8 cellular contexts compared by ENCODE assay signal in the genomic region with DNA sequence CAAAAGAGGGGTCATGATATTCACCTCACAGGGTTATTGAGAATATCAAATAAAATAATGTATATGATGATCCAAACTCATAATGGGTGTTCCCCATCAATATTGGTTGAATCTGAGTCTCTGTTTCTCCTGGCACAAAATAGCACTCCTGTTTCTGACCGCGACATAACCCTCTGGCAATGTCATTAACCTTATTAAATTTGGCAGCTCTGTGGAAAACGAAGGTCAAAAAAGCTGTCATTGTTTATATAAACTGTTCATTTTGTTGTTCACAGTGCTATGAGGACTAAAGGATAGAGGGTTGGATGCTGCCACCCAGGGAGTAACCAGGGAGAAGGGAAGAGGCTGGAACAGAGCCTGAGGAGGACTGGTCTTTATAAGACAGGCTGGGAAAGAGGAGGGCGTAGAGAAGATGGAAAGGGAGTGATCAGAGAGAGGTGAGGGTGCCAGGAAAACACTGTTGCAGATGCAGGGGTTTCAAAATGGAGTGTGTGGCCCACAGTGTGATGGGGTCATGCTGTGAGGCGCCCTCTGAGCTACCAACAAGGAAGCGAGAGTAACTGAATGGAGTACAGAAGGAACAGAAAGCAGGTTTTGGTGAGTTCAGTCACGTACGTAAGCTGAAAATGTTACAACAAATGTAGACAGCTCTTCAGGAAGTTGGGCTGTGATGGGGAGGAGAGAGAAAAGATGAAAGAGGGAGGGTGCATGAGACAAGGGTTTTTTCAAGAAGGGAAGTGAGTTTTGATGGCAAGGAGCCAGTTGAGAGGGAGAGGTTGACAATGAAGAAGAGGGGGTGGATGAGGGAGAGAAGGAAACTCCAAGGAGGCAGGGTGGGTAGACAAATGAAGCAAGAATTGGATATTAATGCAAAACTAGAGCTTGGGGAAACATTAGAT.
DNase-seq lines count a peak whose midpoint lies in the region; ATAC-seq and TF ChIP-seq lines count a peak whose summit lies in the region.

No MANE protein-coding gene starts in this region.

- H4K20me1 ChIP-seq in PC-9 (ENCODE audit: insufficient read depth), result no peaks in the 10 kb centered on the region

- intact Hi-C loops in tibial artery (cut with DNase I; ENCODE audit: low total_unique reads) (no loop called here), PC-9 (cut with micrococcal nuclease; ENCODE audit: unreplicated experiment) (no loop called here)

- CTCF ChIA-PET in PC-9 (lab: Charles Lee), result no interaction called here

- H3K27ac ChIP-seq in tibial artery (no peak overlapping the region), PC-9 (no peak overlapping the region)

- H3K36me3 ChIP-seq in tibial artery, result no peaks in the 10 kb centered on the region
- H3K36me3 ChIP-seq in PC-9 (ENCODE audit: low read depth), result no peaks in the 10 kb centered on the region

- no peaks in the 10 kb centered on the region for H3K79me2 ChIP-seq in PC-9 (ENCODE audit: low read depth)

- POLR2A ChIA-PET in PC-9 (lab: Charles Lee; ENCODE audit: unreplicated experiment), result no interaction called here

- H3K4me3 ChIP-seq in tibial artery, result no peak overlapping the region
- H3K4me3 ChIP-seq in PC-9, result no peak overlapping the region

- H3K4me1 ChIP-seq in tibial artery (peaks cover 0 to 29% (median 6%) of the 10 kb centered on the region in 4 donors), PC-9 (replicated peaks; ENCODE audit: insufficient read depth) (peaks cover 9% of the 10 kb centered on the region; the same call in 1 of the 2 replicates)

- no peaks in the 10 kb centered on the region; the same call in 1 of the 2 replicates for H3F3A ChIP-seq in PC-9 (ENCODE audit: insufficient read depth, low read depth)

- no TSS peak for BruUV-seq in PC-9 (replicated peaks; lab: Mats Ljungman, UMichigan)

- no peak overlapping the region for H2AFZ ChIP-seq in PC-9

- TF ChIP-seq CTCF in tibial artery (IDR thresholded peaks at IDR 0.05) (no peak), PC-9 (conservative IDR thresholded peaks at IDR 0.05) (no peak)

- ATAC-seq in HG03064 (IDR thresholded peaks at IDR 0.05; ENCODE audit: low read depth, unreplicated experiment), result peak; percentile 99
- ATAC-seq in left lobe of liver, result peak; percentile 85

- H3K9me3 ChIP-seq in tibial artery (no peaks in the 10 kb centered on the region), PC-9 (ENCODE audit: insufficient read depth, low read depth) (no peaks in the 10 kb centered on the region)

- no peak overlapping the region for H3K4me2 ChIP-seq in PC-9

- no peaks in the 10 kb centered on the region for H3K27me3 ChIP-seq in tibial artery
- no peaks in the 10 kb centered on the region for H3K27me3 ChIP-seq in PC-9 (ENCODE audit: insufficient read depth, low read depth)

- H3K9me2 ChIP-seq in PC-9 (ENCODE audit: insufficient read depth), result no peaks in the 10 kb centered on the region

- peak; percentile 26 for DNase-seq in stimulated activated CD4-positive, alpha-beta T cell treated with anti-CD3 and anti-CD28 coated beads, Interleukin-4, amount 100 ng/mL, for 24 hours
- no peak for DNase-seq in stimulated activated CD4-positive, alpha-beta T cell treated with anti-CD3 and anti-CD28 coated beads, Interleukin-12 subunit alpha, Interleukin-12 subunit beta, amount 100 ng/mL, for 4 hours
- DNase-seq in T-helper 1 cell (peak in 4 of 5 donors; percentile 21 to 86 (median 36)), left lobe of liver (ENCODE audit: low spot score) (no peak), tibial artery (no peak), PC-9 (no peak)
- no peak for DNase-seq in activated effector memory CD4-positive, alpha-beta T cell treated with anti-CD3 and anti-CD28 coated beads, Interleukin-2, amount 50 U/mL, for 16 hours

Comparison
In these comparisons a context has a peak if more than half of its experiments do, and no peak if none do; other contexts are left out.
1. DNase-seq: peak in stimulated activated CD4-positive, alpha-beta T cell treated with anti-CD3 and anti-CD28 coated beads, Interleukin-4, amount 100 ng/mL, for 24 hours (single experiment) and T-helper 1 cell (4 of 5); none in stimulated activated CD4-positive, alpha-beta T cell treated with anti-CD3 and anti-CD28 coated beads, Interleukin-12 subunit alpha, Interleukin-12 subunit beta, amount 100 ng/mL, for 4 hours (single experiment), left lobe of liver (single experiment), tibial artery (0 of 2), activated effector memory CD4-positive, alpha-beta T cell treated with anti-CD3 and anti-CD28 coated beads, Interleukin-2, amount 50 U/mL, for 16 hours (single experiment) and PC-9 (0 of 2).